11 cellular contexts compared by ENCODE assay signal in genomic region chr20:59376109-59376841, GRCh38.
A peak's percentile ranks its signal among the peaks of the same experiment; 100 is the strongest.
DNase-seq lines count a peak whose midpoint lies in the region; ATAC-seq, FAIRE-seq and TF ChIP-seq lines count a peak whose summit lies in the region.
"Had no signal": no experiment of that assay in that cellular context is flagged by ENCODE, and none has a peak within 500 bp of the region (broad histone marks: within the 10 kb centered on the region; RNA-seq: fewer than 3 reads in every experiment).

No MANE protein-coding gene starts in this region.

- 19% methylated on average over 10 of the region's 13 CpGs for WGBS in HepG2 (ENCODE audit: low lambda C conversion rate)
- 46% methylated on average over 9 of the region's 13 CpGs for WGBS in right lobe of liver (ENCODE audit: insufficient coverage, low coverage, low lambda C conversion rate, missing lambda C conversion rate)
- 58 to 69% methylated on average over 10 to 12 of the region's 13 CpGs for WGBS in esophagus squamous epithelium, 2 donors

- CTCF ChIA-PET in HepG2 (lab: Yijun Ruan, JAX; ENCODE audit: low intra/inter-chr PET ratio, low total read pairs), result no interaction called here

- H3K4me1 ChIP-seq in HepG2 (ENCODE audit: insufficient read depth, low read length) (no peaks in the 10 kb centered on the region), right lobe of liver (no peaks in the 10 kb centered on the region), SJCRH30 (peaks cover 58% of the 10 kb centered on the region), esophagus squamous epithelium (peaks cover 0 to 18% (median 7%) of the 10 kb centered on the region in 3 donors)
- H3K4me1 ChIP-seq: HAP-1 had no signal

- H4K20me1 ChIP-seq in HepG2 (ENCODE audit: insufficient read depth, low read length), result no peaks in the 10 kb centered on the region

- H3K9me3 ChIP-seq in HepG2 (ENCODE audit: low read length) (no peaks in the 10 kb centered on the region), right lobe of liver (no peaks in the 10 kb centered on the region), SJCRH30 (replicated peaks) (no peaks in the 10 kb centered on the region), esophagus squamous epithelium (no peaks in the 10 kb centered on the region)
- H3K9me3 ChIP-seq: HAP-1 had no signal

- H3K4me2 ChIP-seq in HepG2 (ENCODE audit: low read depth, low read length), result no peak overlapping the region

- TF ChIP-seq CTCF in HepG2 (CRISPR knock-in tag; IDR thresholded peaks at IDR 0.05) (no peak), right lobe of liver (IDR thresholded peaks at IDR 0.05) (no peak), esophagus squamous epithelium (IDR thresholded peaks at IDR 0.05) (no peak)

- in situ Hi-C loops in HepG2 (cut with HindIII; ENCODE audit: extremely low pct_ligation_motif_present, low pct_unique_long_range_greater_than_20kb), result no loop called here

- TF ChIP-seq POLR2A in HepG2 (IDR thresholded peaks at IDR 0.05; ENCODE audit: insufficient read depth in 1 of 2, low read depth in 2 of 2, low read length in 2 of 2) (no peak), right lobe of liver (IDR thresholded peaks at IDR 0.05) (no peak), esophagus squamous epithelium (IDR thresholded peaks at IDR 0.05) (no peak)

- no peak overlapping the region for H3K9ac ChIP-seq in HepG2 (ENCODE audit: insufficient read depth, low read depth, low read length)

- no peak for TF ChIP-seq RAD21 in HepG2 (CRISPR knock-in tag; IDR thresholded peaks at IDR 0.05)

- no peaks in the 10 kb centered on the region for H3K79me2 ChIP-seq in HepG2 (ENCODE audit: insufficient read depth, low read length)

- no peak for FAIRE-seq in HepG2 (lab: Jason Lieb, UNC)
- FAIRE-seq: A204.1, H1 had no signal

- H3K36me3 ChIP-seq in HepG2 (replicated peaks in 1 of 2; ENCODE audit: control insufficient read depth in 1 of 2, insufficient read depth in 2 of 2, low read length in 2 of 2) (no peaks in the 10 kb centered on the region), right lobe of liver (no peaks in the 10 kb centered on the region), SJCRH30 (no peaks in the 10 kb centered on the region), esophagus squamous epithelium (no peaks in the 10 kb centered on the region)
- H3K36me3 ChIP-seq: HAP-1 had no signal

- DNase-seq in HepG2 (ENCODE audit: low spot score) (no peak), right lobe of liver (no peak), SJCRH30 (no peak), AG08395 (ENCODE audit: low spot score) (no peak), glomerular visceral epithelial cell (ENCODE audit: extremely low spot score) (no peak), esophagus squamous epithelium (lab: John Stamatoyannopoulos, UW) (no peak)
- DNase-seq: CD4-positive, CD25-positive, alpha-beta regulatory T cell had no signal

- H3K4me3 ChIP-seq in HepG2 (replicated peaks in 1 of 3; ENCODE audit: insufficient read depth in 1 of 3, low read depth in 2 of 3, low read length in 3 of 3), result no peak overlapping the region
- H3K4me3 ChIP-seq in right lobe of liver, result no peak overlapping the region
- no peak overlapping the region for H3K4me3 ChIP-seq in SJCRH30
- H3K4me3 ChIP-seq in esophagus squamous epithelium, result no peak overlapping the region
- H3K4me3 ChIP-seq: HAP-1 had no signal

- POLR2A ChIA-PET in HepG2 (lab: Yijun Ruan, JAX), result no interaction called here

- H2AFZ ChIP-seq in HepG2 (ENCODE audit: low read length), result no peak overlapping the region

- TF ChIP-seq EP300 in HepG2 (IDR thresholded peaks at IDR 0.05; ENCODE audit: low read depth in 2 of 2, low read length in 2 of 2), result no peak
- no peak for TF ChIP-seq EP300 in HepG2 (CRISPR knock-in tag; IDR thresholded peaks at IDR 0.05; ENCODE audit: borderline replicate concordance)

- intact Hi-C loops in HepG2 (cut with micrococcal nuclease; ENCODE audit: unreplicated experiment) (no loop called here), right lobe of liver (cut with DNase I) (no loop called here), esophagus squamous epithelium (cut with DNase I) (no loop called here)

- no peak overlapping the region for H3K27ac ChIP-seq in HepG2 (ENCODE audit: extremely low read length, insufficient read depth, low read length)
- H3K27ac ChIP-seq in right lobe of liver, result no peak overlapping the region
- H3K27ac ChIP-seq in SJCRH30, result peak overlapping the region; percentile 4; the same call in 1 of the 2 replicates
- no peak overlapping the region for H3K27ac ChIP-seq in esophagus squamous epithelium

- no peak for ATAC-seq in HepG2
- ATAC-seq in right lobe of liver, result no peak
- ATAC-seq in esophagus mucosa, result peak; percentile 84

- BruUV-seq in HepG2 (replicated peaks; lab: Mats Ljungman, UMichigan), result no TSS peak

- H3K27me3 ChIP-seq in HepG2 (ENCODE audit: control insufficient read depth in 1 of 2, insufficient read depth in 2 of 2, low read length in 2 of 2) (peaks cover 2 to 17% of the 10 kb centered on the region in 2 experiments; a peak in 3 of 5 replicates), right lobe of liver (no peaks in the 10 kb centered on the region), SJCRH30 (no peaks in the 10 kb centered on the region), esophagus squamous epithelium (peaks cover 0 to 28% (median 0%) of the 10 kb centered on the region in 4 donors)

TF ChIP-seq in HepG2, 621 proteins besides CTCF, POLR2A, EP300 and RAD21:
- TF ChIP-seq ZBTB7B (CRISPR knock-in tag; IDR thresholded peaks at IDR 0.05), result no peak
- peak; percentile 86 for TF ChIP-seq MNT (IDR thresholded peaks at IDR 0.05)
- TF ChIP-seq FOXO4 (CRISPR knock-in tag; conservative IDR thresholded peaks at IDR 0.05), result 0 out of 2 replicates have a peak, but pooled peaks have one; percentile 58
